In genomic region chr9:77399964-77400363, GRCh38 we compare ENCODE assay signal across 23 cellular contexts.
DNase-seq lines count a peak whose midpoint lies in the region; ATAC-seq, FAIRE-seq and TF ChIP-seq lines count a peak whose summit lies in the region.
"Had no signal": no experiment of that assay in that cellular context is flagged by ENCODE, and none has a peak within 500 bp of the region (broad histone marks: within the 10 kb centered on the region; RNA-seq: fewer than 3 reads in every experiment).

No MANE protein-coding gene starts in this region.

- WGBS in K562 (ENCODE audit: insufficient coverage, low coverage, missing lambda C conversion rate) = 13% methylated on average over 1 of the region's 1 CpG

- no peaks in the 10 kb centered on the region for H3K27me3 Mint-ChIP-seq in activated T-helper 2 cell treated with anti-CD3 and anti-CD28 coated beads, Interferon-gamma antibody, Interleukin-2, Interleukin-4, amounts not matched to agents 10 μg/mL and 5 μg/mL and 100 μg/mL, durations not matched to agents 14 hours and 24 hours and 36 hours (ENCODE audit: low read depth)
- H3K27me3 Mint-ChIP-seq: B cell; CD4-positive, alpha-beta T cell had no signal

- FAIRE-seq in A204.1 (lab: Jason Lieb, UNC) = peak; percentile 35
- FAIRE-seq in H54 (lab: Jason Lieb, UNC) = peak; percentile 71
- no peak for FAIRE-seq in K562 (lab: Jason Lieb, UNC)
- FAIRE-seq in islet of Langerhans (lab: Jason Lieb, UNC) = peak; percentile 56
- FAIRE-seq: A549, D721Med, G401.6, GM12891 had no signal

- H3K9me1 ChIP-seq in K562 (ENCODE audit: control insufficient read depth, insufficient read depth, low read length) = no peaks in the 10 kb centered on the region

- BruUV-seq in K562 (replicated peaks; lab: Mats Ljungman, UMichigan) = no TSS peak

- POLR2A ChIA-PET in K562 (lab: Yijun Ruan, JAX) = no interaction called here

- H3K79me2 ChIP-seq in K562 (ENCODE audit: control insufficient read depth, insufficient read depth, low read length) = no peaks in the 10 kb centered on the region

- H3K9ac ChIP-seq in K562 (ENCODE audit: insufficient read depth in 1 of 2, low read depth in 2 of 2, low read length in 2 of 2) = no peak overlapping the region
- H3K9ac ChIP-seq: BLaER1 treated with 17β-estradiol and CSF1 and Interleukin-3, amounts not matched to agents 10 nM and 100 nM had no signal

- CTCF ChIA-PET in K562 (lab: Yijun Ruan, JAX; ENCODE audit: low intra/inter-chr PET ratio) = no interaction called here

- no peak overlapping the region for H3K4me2 ChIP-seq in K562 (ENCODE audit: insufficient read depth, low read length)
- H3K4me2 ChIP-seq: A549; BLaER1 treated with 17β-estradiol and CSF1 and Interleukin-3, amounts not matched to agents 10 nM and 100 nM had no signal

- no peaks in the 10 kb centered on the region for H3K36me3 ChIP-seq in K562 (ENCODE audit: control insufficient read depth, insufficient read depth, low read length)
- no peaks in the 10 kb centered on the region for H3K36me3 ChIP-seq in H7 (replicated peaks; ENCODE audit: control insufficient read depth, insufficient read depth, low read length)

- H3K9me3 ChIP-seq in K562 (replicated peaks; ENCODE audit: control insufficient read depth, insufficient read depth, low read depth, low read length) = no peaks in the 10 kb centered on the region
- H3K9me3 ChIP-seq: A549; BLaER1 treated with 17β-estradiol and CSF1 and Interleukin-3, amounts not matched to agents 10 nM and 100 nM; Caco-2 had no signal

- no peak overlapping the region for H3K4me3 Mint-ChIP-seq in activated T-helper 2 cell treated with anti-CD3 and anti-CD28 coated beads, Interferon-gamma antibody, Interleukin-2, Interleukin-4, amounts not matched to agents 10 μg/mL and 5 μg/mL and 100 μg/mL, durations not matched to agents 14 hours and 24 hours and 36 hours (ENCODE audit: low read depth)
- H3K4me3 Mint-ChIP-seq: B cell; CD4-positive, alpha-beta T cell; CD8-positive, alpha-beta T cell had no signal

- in situ Hi-C loops in K562 (cut with MboI) = no loop called here

- TF ChIP-seq EP300 in K562 (IDR thresholded peaks at IDR 0.05; ENCODE audit: low read length) = no peak

- no peaks in the 10 kb centered on the region for H3K36me3 Mint-ChIP-seq in activated T-helper 2 cell treated with anti-CD3 and anti-CD28 coated beads, Interferon-gamma antibody, Interleukin-2, Interleukin-4, amounts not matched to agents 10 μg/mL and 5 μg/mL and 100 μg/mL, durations not matched to agents 14 hours and 24 hours and 36 hours (ENCODE audit: low read depth)

- H3K27ac Mint-ChIP-seq in activated T-helper 2 cell treated with anti-CD3 and anti-CD28 coated beads, Interferon-gamma antibody, Interleukin-2, Interleukin-4, amounts not matched to agents 10 μg/mL and 5 μg/mL and 100 μg/mL, durations not matched to agents 14 hours and 24 hours and 36 hours = no peak overlapping the region
- H3K27ac Mint-ChIP-seq: B cell; CD4-positive, alpha-beta T cell; CD8-positive, alpha-beta T cell had no signal

- ATAC-seq in K562 (no peak), GM21717 (IDR thresholded peaks at IDR 0.05; ENCODE audit: unreplicated experiment) (no peak)
- ATAC-seq: A549; CD8-positive, alpha-beta T cell had no signal

- no peak for TF ChIP-seq RAD21 in K562 (CRISPR knock-in tag; conservative IDR thresholded peaks at IDR 0.05 in 1 of 2, IDR thresholded peaks at IDR 0.05 in 1 of 2)

- no peaks in the 10 kb centered on the region for H3K4me1 Mint-ChIP-seq in activated T-helper 2 cell treated with anti-CD3 and anti-CD28 coated beads, Interferon-gamma antibody, Interleukin-2, Interleukin-4, amounts not matched to agents 10 μg/mL and 5 μg/mL and 100 μg/mL, durations not matched to agents 14 hours and 24 hours and 36 hours (ENCODE audit: low read depth)
- H3K4me1 Mint-ChIP-seq: B cell had no signal

- H3K27me3 ChIP-seq in K562 (ENCODE audit: control insufficient read depth in 2 of 2, insufficient read depth in 2 of 2, low read length in 2 of 2) = no peaks in the 10 kb centered on the region
- H3K27me3 ChIP-seq in H7 (ENCODE audit: control insufficient read depth, insufficient read depth, low read length) = no peaks in the 10 kb centered on the region
- H3K27me3 ChIP-seq: BLaER1 treated with 17β-estradiol and CSF1 and Interleukin-3, amounts not matched to agents 10 nM and 100 nM had no signal

- no peak overlapping the region for H3K4me3 ChIP-seq in K562
- H3K4me3 ChIP-seq in H7 (ENCODE audit: insufficient read depth, low read depth, low read length) = no peak overlapping the region
- H3K4me3 ChIP-seq: A549; BLaER1 treated with 17β-estradiol and CSF1 and Interleukin-3, amounts not matched to agents 10 nM and 100 nM had no signal

- intact Hi-C loops in K562 (cut with micrococcal nuclease) = no loop called here
- intact Hi-C loops in activated T-helper 2 cell treated with anti-CD3 and anti-CD28 coated beads, Interferon-gamma antibody, Interleukin-2, Interleukin-4, amounts not matched to agents 10 μg/mL and 5 μg/mL and 100 μg/mL, durations not matched to agents 14 hours and 24 hours and 36 hours (cut with micrococcal nuclease) = no loop called here

- no peak overlapping the region for H3K27ac ChIP-seq in K562 (ENCODE audit: extremely low read depth, low read depth, low read length)
- H3K27ac ChIP-seq: A549; BLaER1 treated with 17β-estradiol and CSF1 and Interleukin-3, amounts not matched to agents 10 nM and 100 nM; C4-2B had no signal

- DNase-seq in H54 (ENCODE audit: insufficient read length, low spot score) (no peak), K562 (ENCODE audit: extremely low read depth in 1 of 4, low spot score in 3 of 4) (no peak), H7 (no peak), activated gamma-delta T cell treated with Interleukin-2 at 50 U/mL for 16 hours (no peak)
- DNase-seq in activated T-helper 2 cell treated with anti-CD3 and anti-CD28 coated beads, Interferon-gamma antibody, Interleukin-2, Interleukin-4, amounts not matched to agents 10 μg/mL and 5 μg/mL and 100 μg/mL, durations not matched to agents 14 hours and 24 hours and 36 hours (ENCODE audit: low spot score) = no peak
- DNase-seq: 8988T; AML-193; Caco-2; Calu3; CD4-positive, alpha-beta T cell; CD8-positive, alpha-beta T cell; DMS79 treated with DMSO at 0.1 percent for 48 hours; GF-D8 had no signal

- H3K4me1 ChIP-seq in K562 (replicated peaks in 1 of 2; ENCODE audit: control insufficient read depth in 2 of 2, insufficient read depth in 2 of 2, low read length in 2 of 2) = no peaks in the 10 kb centered on the region
- H3K4me1 ChIP-seq: A549; BLaER1 treated with 17β-estradiol and CSF1 and Interleukin-3, amounts not matched to agents 10 nM and 100 nM; Caco-2 had no signal

- TF ChIP-seq CTCF in K562 (IDR thresholded peaks at IDR 0.05 in 2 of 3, conservative IDR thresholded peaks at IDR 0.05 in 1 of 3; ENCODE audit: insufficient read depth in 2 of 3, low read depth in 1 of 3, low read length in 3 of 3) = no peak

- no peak overlapping the region for H2AFZ ChIP-seq in K562 (ENCODE audit: low read depth, low read length)

- no peaks in the 10 kb centered on the region for H4K20me1 ChIP-seq in K562 (replicated peaks; ENCODE audit: control insufficient read depth, insufficient read depth, low read length)
- H4K20me1 ChIP-seq: BLaER1 treated with 17β-estradiol and CSF1 and Interleukin-3, amounts not matched to agents 10 nM and 100 nM had no signal

- TF ChIP-seq POLR2A in H54 (IDR thresholded peaks at IDR 0.05; ENCODE audit: low read depth, low read length) (no peak), K562 (conservative IDR thresholded peaks at IDR 0.05) (no peak)

- no peaks in the 10 kb centered on the region for H3K9me3 Mint-ChIP-seq in activated T-helper 2 cell treated with anti-CD3 and anti-CD28 coated beads, Interferon-gamma antibody, Interleukin-2, Interleukin-4, amounts not matched to agents 10 μg/mL and 5 μg/mL and 100 μg/mL, durations not matched to agents 14 hours and 24 hours and 36 hours
- H3K9me3 Mint-ChIP-seq: CD4-positive, alpha-beta T cell; CD8-positive, alpha-beta T cell had no signal

TF ChIP-seq in K562, 482 proteins besides CTCF, POLR2A, EP300 and RAD21 (continues in another document):
- TF ChIP-seq SIRT6 (IDR thresholded peaks at IDR 0.05; ENCODE audit: low read depth, low read length) = no peak
- TF ChIP-seq ZNF23 (CRISPR knock-in tag; IDR thresholded peaks at IDR 0.05) = no peak
- TF ChIP-seq ZNF316 (IDR thresholded peaks at IDR 0.05) = peak; percentile 74
- TF ChIP-seq TCF15 (CRISPR knock-in tag; IDR thresholded peaks at IDR 0.05) = no peak
- TF ChIP-seq ZNF140 (CRISPR knock-in tag; IDR thresholded peaks at IDR 0.05) = no peak
- TF ChIP-seq ZNF384 (IDR thresholded peaks at IDR 0.05; ENCODE audit: low read depth, low read length) = no peak
- no peak for TF ChIP-seq ZNF184 (CRISPR knock-in tag; IDR thresholded peaks at IDR 0.05)
- no peak for TF ChIP-seq SRSF7 (optimal IDR thresholded peaks at IDR 0.05; ENCODE audit: low read depth, low read length)
- TF ChIP-seq MTF1 (CRISPR knock-in tag; IDR thresholded peaks at IDR 0.05; ENCODE audit: borderline replicate concordance) = no peak
- TF ChIP-seq C11orf30 (IDR thresholded peaks at IDR 0.05; ENCODE audit: low read depth) = peak; percentile 49
- no peak for TF ChIP-seq BRD9 (IDR thresholded peaks at IDR 0.05; ENCODE audit: low read depth, partially characterized antibody)
- TF ChIP-seq ZFP30 (CRISPR knock-in tag; IDR thresholded peaks at IDR 0.05; ENCODE audit: borderline replicate concordance) = no peak
- TF ChIP-seq ETV5 (CRISPR knock-in tag; IDR thresholded peaks at IDR 0.05; ENCODE audit: low read depth) = no peak
- no peak for TF ChIP-seq ETV6 (IDR thresholded peaks at IDR 0.05; ENCODE audit: borderline replicate concordance in 1 of 2, low read depth in 2 of 2, low read length in 1 of 2)
- no peak for TF ChIP-seq ETV6 (CRISPR knock-in tag; IDR thresholded peaks at IDR 0.05; ENCODE audit: borderline replicate concordance)
